16 cellular contexts compared by ENCODE assay signal in the genomic region with DNA sequence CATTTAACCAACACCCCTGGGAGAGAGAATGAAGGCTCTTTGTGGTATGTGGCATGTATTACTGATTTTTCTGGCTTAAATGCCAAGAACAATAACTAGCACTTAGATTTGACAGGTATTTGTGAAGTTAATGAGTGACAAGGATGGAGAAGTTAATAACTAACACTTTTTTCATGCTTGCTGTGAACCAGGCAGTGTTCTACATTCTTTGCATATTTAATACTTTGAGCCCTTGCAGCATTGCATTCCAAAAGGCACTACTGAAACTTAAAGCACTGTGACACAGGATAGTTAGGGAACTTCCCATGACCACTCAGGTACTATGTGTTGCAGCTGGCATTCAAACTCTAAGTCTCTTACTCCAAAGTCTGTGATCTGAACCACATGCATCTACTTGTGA.
A peak's percentile ranks its signal among the peaks of the same experiment; 100 is the strongest.
DNase-seq lines count a peak whose midpoint lies in the region; ATAC-seq, FAIRE-seq and TF ChIP-seq lines count a peak whose summit lies in the region.
"Had no signal": no experiment of that assay in that cellular context is flagged by ENCODE, and none has a peak within 500 bp of the region (broad histone marks: within the 10 kb centered on the region; RNA-seq: fewer than 3 reads in every experiment).

No MANE protein-coding gene starts in this region.

- H3K9me2 ChIP-seq in GM23338 (ENCODE audit: insufficient read depth), result no peaks in the 10 kb centered on the region

- H3K4me1 ChIP-seq in GM23338 (ENCODE audit: insufficient read depth), result no peaks in the 10 kb centered on the region
- H3K4me1 ChIP-seq in right lobe of liver, result no peaks in the 10 kb centered on the region
- no peaks in the 10 kb centered on the region for H3K4me1 ChIP-seq in SJCRH30
- H3K4me1 ChIP-seq: BLaER1 treated with 17β-estradiol and CSF1 and Interleukin-3, amounts not matched to agents 10 nM and 100 nM; heart right ventricle had no signal

- H2AFZ ChIP-seq in GM23338, result no peak overlapping the region

- H3K27me3 ChIP-seq in GM23338 (ENCODE audit: insufficient read depth) (no peaks in the 10 kb centered on the region), right lobe of liver (no peaks in the 10 kb centered on the region), SJCRH30 (no peaks in the 10 kb centered on the region)
- H3K27me3 ChIP-seq: BLaER1 treated with 17β-estradiol and CSF1 and Interleukin-3, amounts not matched to agents 10 nM and 100 nM; heart right ventricle had no signal

- no peaks in the 10 kb centered on the region for H3K79me2 ChIP-seq in GM23338 (replicated peaks; ENCODE audit: insufficient read depth)

- no peak overlapping the region for H3K27ac Mint-ChIP-seq in GM23338
- H3K27ac Mint-ChIP-seq: mesothelial cell of epicardium; T-helper 1 cell treated with Interleukin-12 subunit alpha and Interleukin-12 subunit beta and Interleukin-4 antibody, amounts not matched to agents 30 μg/mL and 1 μg/mL, for 36 hours had no signal

- intact Hi-C loops in right lobe of liver (cut with DNase I), result no loop called here

- no peaks in the 10 kb centered on the region for H3K27me3 Mint-ChIP-seq in GM23338 (ENCODE audit: insufficient read depth, low read depth, poor library complexity)

- H3K36me3 ChIP-seq in GM23338 (ENCODE audit: insufficient read depth) (no peaks in the 10 kb centered on the region), right lobe of liver (no peaks in the 10 kb centered on the region), SJCRH30 (no peaks in the 10 kb centered on the region)
- H3K36me3 ChIP-seq: BLaER1 treated with 17β-estradiol and CSF1 and Interleukin-3, amounts not matched to agents 10 nM and 100 nM; heart right ventricle had no signal

- no peak overlapping the region for H3K4me3 ChIP-seq in GM23338
- H3K4me3 ChIP-seq in right lobe of liver, result no peak overlapping the region
- H3K4me3 ChIP-seq in SJCRH30, result no peak overlapping the region
- H3K4me3 ChIP-seq: BLaER1 treated with 17β-estradiol and CSF1 and Interleukin-3, amounts not matched to agents 10 nM and 100 nM; heart right ventricle had no signal

- DNase-seq in GM23338 (ENCODE audit: low spot score), result peak; percentile 25
- no peak for DNase-seq in right lobe of liver
- no peak for DNase-seq in H54 (ENCODE audit: insufficient read length, low spot score)
- DNase-seq in activated naive CD4-positive, alpha-beta T cell treated with Interleukin-2 at 50 U/mL for 16 hours, result no peak
- no peak for DNase-seq in SJCRH30
- DNase-seq: amygdala; effector CD4-positive, alpha-beta T cell; heart right ventricle; NCI-H187 treated with DMSO at 0.1 percent for 48 hours; OCI-M1 had no signal

- no peaks in the 10 kb centered on the region for H3K9me3 ChIP-seq in right lobe of liver
- no peaks in the 10 kb centered on the region for H3K9me3 ChIP-seq in SJCRH30 (replicated peaks)
- H3K9me3 ChIP-seq: BLaER1 treated with 17β-estradiol and CSF1 and Interleukin-3, amounts not matched to agents 10 nM and 100 nM had no signal

- peaks cover 3% of the 10 kb centered on the region; the same call in 2 of the 3 replicates for H3K4me1 Mint-ChIP-seq in GM23338

- no peak for FAIRE-seq in H54 (lab: Jason Lieb, UNC)

- ATAC-seq in GM18520 (IDR thresholded peaks at IDR 0.05; ENCODE audit: unreplicated experiment) (peak; percentile 63), GM23338 (peak; percentile 31; the same call in 2 of the 3 replicates), HG03520 (IDR thresholded peaks at IDR 0.05; ENCODE audit: unreplicated experiment) (peak; percentile 46), right lobe of liver (peak in 3 of 4 donors; percentile 24 to 92 (median 45)), HG02973 (IDR thresholded peaks at IDR 0.05; ENCODE audit: unreplicated experiment) (no peak)
- ATAC-seq: heart right ventricle had no signal

- H3K4me3 Mint-ChIP-seq in GM23338, result no peak overlapping the region
- H3K4me3 Mint-ChIP-seq: mesothelial cell of epicardium; T-helper 1 cell treated with Interleukin-12 subunit alpha and Interleukin-12 subunit beta and Interleukin-4 antibody, amounts not matched to agents 30 μg/mL and 1 μg/mL, for 36 hours had no signal

- H3K36me3 Mint-ChIP-seq in GM23338 (ENCODE audit: low read depth), result no peaks in the 10 kb centered on the region
- H3K36me3 Mint-ChIP-seq: mesothelial cell of epicardium had no signal

- no peaks in the 10 kb centered on the region for H3F3A ChIP-seq in GM23338 (replicated peaks; ENCODE audit: low read depth)

- no peak overlapping the region for H3K4me2 ChIP-seq in GM23338
- H3K4me2 ChIP-seq: BLaER1 treated with 17β-estradiol and CSF1 and Interleukin-3, amounts not matched to agents 10 nM and 100 nM had no signal

- no peak for TF ChIP-seq POLR2A in right lobe of liver (IDR thresholded peaks at IDR 0.05)
- no peak for TF ChIP-seq POLR2A in H54 (IDR thresholded peaks at IDR 0.05; ENCODE audit: low read depth, low read length)

- no peaks in the 10 kb centered on the region for H3K9me3 Mint-ChIP-seq in GM23338
- H3K9me3 Mint-ChIP-seq: mesothelial cell of epicardium; T-helper 1 cell treated with Interleukin-12 subunit alpha and Interleukin-12 subunit beta and Interleukin-4 antibody, amounts not matched to agents 30 μg/mL and 1 μg/mL, for 36 hours had no signal

- no peaks in the 10 kb centered on the region for H4K20me1 ChIP-seq in GM23338 (replicated peaks; ENCODE audit: insufficient read depth)
- H4K20me1 ChIP-seq: BLaER1 treated with 17β-estradiol and CSF1 and Interleukin-3, amounts not matched to agents 10 nM and 100 nM had no signal

- H3K27ac ChIP-seq in GM23338 (ENCODE audit: low read depth) (no peak overlapping the region), right lobe of liver (no peak overlapping the region), SJCRH30 (no peak overlapping the region)
- H3K27ac ChIP-seq: BLaER1 treated with 17β-estradiol and CSF1 and Interleukin-3, amounts not matched to agents 10 nM and 100 nM; heart right ventricle had no signal

- TF ChIP-seq CTCF in GM23338 (conservative IDR thresholded peaks at IDR 0.05; ENCODE audit: low read depth in 2 of 2), result no peak
- TF ChIP-seq CTCF in right lobe of liver (IDR thresholded peaks at IDR 0.05), result no peak

TF ChIP-seq in GM23338, 12 proteins besides CTCF, POLR2A, EP300 and RAD21 (continues in another document):
- no peak for TF ChIP-seq EZH2 (IDR thresholded peaks at IDR 0.05; ENCODE audit: low read depth, unreplicated experiment)
- no peak for TF ChIP-seq REST (IDR thresholded peaks at IDR 0.05; ENCODE audit: unreplicated experiment)
- no peak for TF ChIP-seq ETS1 (IDR thresholded peaks at IDR 0.05)
- no peak for TF ChIP-seq STAT1 (IDR thresholded peaks at IDR 0.05; ENCODE audit: unreplicated experiment)
